Comparison of ENCODE assay signal across 8 cellular contexts in the genomic region with DNA sequence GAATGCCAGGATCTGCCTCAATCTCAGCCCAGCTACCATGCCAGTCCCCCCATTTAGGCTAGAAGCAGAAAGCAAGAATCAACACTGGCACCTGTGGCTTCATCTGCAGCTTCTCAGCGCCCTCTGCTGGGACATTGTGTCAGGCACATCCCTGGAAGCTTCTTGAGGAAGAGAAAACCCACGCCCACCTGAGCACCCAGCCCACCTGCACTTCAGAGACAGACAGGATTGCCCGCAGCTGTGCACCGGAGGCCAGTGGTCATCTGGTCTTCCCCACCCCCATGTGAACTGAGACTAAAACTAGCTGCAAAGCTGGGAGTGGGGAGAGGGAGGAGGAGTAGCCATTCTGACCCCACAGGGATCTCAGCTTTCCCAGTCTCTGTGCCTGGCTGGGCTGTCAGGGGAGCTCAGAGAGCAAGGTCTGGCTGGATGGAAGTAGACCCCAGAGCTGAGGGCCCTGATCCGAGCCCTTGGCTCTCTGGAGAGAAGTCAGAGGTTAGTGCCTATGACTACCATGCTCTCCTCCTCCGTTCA.
DNase-seq lines count a peak whose midpoint lies in the region; ATAC-seq and TF ChIP-seq lines count a peak whose summit lies in the region.

No MANE protein-coding gene starts in this region.

- H3K36me3 ChIP-seq in GM23338 (ENCODE audit: insufficient read depth) = no peaks in the 10 kb centered on the region
- H3K36me3 ChIP-seq in trophoblast cell (ENCODE audit: control insufficient read depth in 1 of 2, insufficient read depth in 2 of 2, low read length in 2 of 2) = no peaks in the 10 kb centered on the region

- no peaks in the 10 kb centered on the region for H3K36me3 Mint-ChIP-seq in GM23338 (ENCODE audit: low read depth)
- H3K36me3 Mint-ChIP-seq in activated T-cell treated with anti-CD3 and anti-CD28 coated beads, Interleukin-2, amount 50 U/mL, for 24 hours (ENCODE audit: low read depth) = no peaks in the 10 kb centered on the region

- no peak overlapping the region for H4K12ac ChIP-seq in trophoblast cell (ENCODE audit: low read depth, low read length)

- 0 out of 2 replicates have a peak overlapping the region, but pooled peaks have one; percentile 43 for H3K4me2 ChIP-seq in GM23338
- H3K4me2 ChIP-seq in trophoblast cell (ENCODE audit: low read length) = no peak overlapping the region

- DNase-seq in COLO829 (ENCODE audit: low spot score) = peak; percentile 42
- peak; percentile 94 for DNase-seq in GM23338 (ENCODE audit: low spot score)
- peak; percentile 86 to 97 for DNase-seq in NCI-H526 (lab: John Stamatoyannopoulos, UW)
- peak; percentile 63 for DNase-seq in activated T-cell treated with anti-CD3 and anti-CD28 coated beads, Interleukin-2, amount 50 U/mL, for 24 hours
- DNase-seq in fibroblast of villous mesenchyme (ENCODE audit: low read depth) = peak; percentile 51
- peak; percentile 19 to 55 for DNase-seq in trophoblast cell

- H3K9ac ChIP-seq in trophoblast cell (ENCODE audit: low read length) = no peak overlapping the region

- WGBS in trophoblast cell (ENCODE audit: extremely low coverage, insufficient coverage, insufficient read length) = no CpG with 5 or more reads among the region's 6 CpGs

- H3K18ac ChIP-seq in trophoblast cell (ENCODE audit: low read length) = no peak overlapping the region

- no peak overlapping the region for H4K8ac ChIP-seq in trophoblast cell (ENCODE audit: low read depth, low read length)

- no peaks in the 10 kb centered on the region for H3K9me3 Mint-ChIP-seq in GM23338
- H3K9me3 Mint-ChIP-seq in activated T-cell treated with anti-CD3 and anti-CD28 coated beads, Interleukin-2, amount 50 U/mL, for 24 hours = no peaks in the 10 kb centered on the region

- H2BK120ac ChIP-seq in trophoblast cell (ENCODE audit: insufficient read depth, low read length, poor library complexity) = no peak overlapping the region

- no peaks in the 10 kb centered on the region for H4K20me1 ChIP-seq in GM23338 (replicated peaks; ENCODE audit: insufficient read depth)

- H3K23ac ChIP-seq in trophoblast cell (ENCODE audit: low read length) = no peak overlapping the region

- H2BK12ac ChIP-seq in trophoblast cell (ENCODE audit: low read length) = no peak overlapping the region

- no peaks in the 10 kb centered on the region for H3K27me3 ChIP-seq in GM23338 (ENCODE audit: insufficient read depth)
- H3K27me3 ChIP-seq in trophoblast cell (ENCODE audit: insufficient read depth, low read length) = no peaks in the 10 kb centered on the region

- no peaks in the 10 kb centered on the region for H3K79me1 ChIP-seq in trophoblast cell (ENCODE audit: low read length)

- H3K79me2 ChIP-seq in GM23338 (replicated peaks; ENCODE audit: insufficient read depth) (no peaks in the 10 kb centered on the region), trophoblast cell (ENCODE audit: control insufficient read depth, insufficient read depth, low read length, poor library complexity) (no peaks in the 10 kb centered on the region)

- no peaks in the 10 kb centered on the region for H3K9me2 ChIP-seq in GM23338 (ENCODE audit: insufficient read depth)

- H3K14ac ChIP-seq in trophoblast cell (ENCODE audit: low read length) = no peak overlapping the region

- H2AFZ ChIP-seq in GM23338 = no peak overlapping the region
- no peak overlapping the region for H2AFZ ChIP-seq in trophoblast cell (ENCODE audit: insufficient read depth, low read length, poor library complexity)

- H3K27ac Mint-ChIP-seq in GM23338 = no peak overlapping the region
- no peak overlapping the region for H3K27ac Mint-ChIP-seq in activated T-cell treated with anti-CD3 and anti-CD28 coated beads, Interleukin-2, amount 50 U/mL, for 24 hours

- TF ChIP-seq CTCF in GM23338 (conservative IDR thresholded peaks at IDR 0.05; ENCODE audit: low read depth in 2 of 2) = peak; percentile 87 to 95
- TF ChIP-seq CTCF in fibroblast of villous mesenchyme (IDR thresholded peaks at IDR 0.05; ENCODE audit: insufficient read depth, low read depth, low read length) = peak; percentile 75

- H3K4ac ChIP-seq in trophoblast cell (ENCODE audit: low read depth, low read length) = no peak overlapping the region

- no peak overlapping the region for H3K4me3 Mint-ChIP-seq in GM23338
- no peak overlapping the region for H3K4me3 Mint-ChIP-seq in activated T-cell treated with anti-CD3 and anti-CD28 coated beads, Interleukin-2, amount 50 U/mL, for 24 hours

- H3K4me3 ChIP-seq in GM23338 = no peak overlapping the region
- H3K4me3 ChIP-seq in fibroblast of villous mesenchyme (ENCODE audit: low read depth, low read length) = no peak overlapping the region
- H3K4me3 ChIP-seq in trophoblast cell (ENCODE audit: low read depth, low read length) = no peak overlapping the region

- H3K4me1 ChIP-seq in GM23338 (ENCODE audit: insufficient read depth) (peaks cover 16% of the 10 kb centered on the region), trophoblast cell (ENCODE audit: control insufficient read depth in 1 of 2, insufficient read depth in 2 of 2, low read length in 2 of 2) (no peaks in the 10 kb centered on the region)

- H3F3A ChIP-seq in GM23338 (replicated peaks; ENCODE audit: low read depth) = no peaks in the 10 kb centered on the region

- no peak overlapping the region for H2AK5ac ChIP-seq in trophoblast cell (ENCODE audit: low read length)

- no peak overlapping the region for H2BK5ac ChIP-seq in trophoblast cell (ENCODE audit: low read depth, low read length, poor library complexity)

- peaks cover 31% of the 10 kb centered on the region for H3K4me1 Mint-ChIP-seq in GM23338
- H3K4me1 Mint-ChIP-seq in activated T-cell treated with anti-CD3 and anti-CD28 coated beads, Interleukin-2, amount 50 U/mL, for 24 hours (ENCODE audit: low read depth) = peaks cover 1% of the 10 kb centered on the region

- H3K27me3 Mint-ChIP-seq in GM23338 (ENCODE audit: insufficient read depth, low read depth, poor library complexity) = peaks cover 10% of the 10 kb centered on the region
- peaks cover 21% of the 10 kb centered on the region for H3K27me3 Mint-ChIP-seq in activated T-cell treated with anti-CD3 and anti-CD28 coated beads, Interleukin-2, amount 50 U/mL, for 24 hours

- no peak overlapping the region for H3K27ac ChIP-seq in GM23338 (ENCODE audit: low read depth)
- H3K27ac ChIP-seq in trophoblast cell (ENCODE audit: low read depth, low read length) = no peak overlapping the region

- peaks cover 2% of the 10 kb centered on the region for H3K9me3 ChIP-seq in trophoblast cell (ENCODE audit: insufficient read depth, low read depth, low read length)

- ATAC-seq in GM23338 = peak; percentile 75
- ATAC-seq in GM19397 (IDR thresholded peaks at IDR 0.05; ENCODE audit: unreplicated experiment) = no peak
- ATAC-seq in GM21515 (IDR thresholded peaks at IDR 0.05; ENCODE audit: unreplicated experiment) = no peak

- H4K91ac ChIP-seq in trophoblast cell (ENCODE audit: low read depth, low read length) = no peak overlapping the region

TF ChIP-seq in GM23338, 12 proteins besides CTCF, POLR2A, EP300 and RAD21:
- TF ChIP-seq JUNB (IDR thresholded peaks at IDR 0.05; ENCODE audit: unreplicated experiment) (no peak), CREB1 (CRISPR knock-in tag; IDR thresholded peaks at IDR 0.05; ENCODE audit: low read depth) (no peak), EZH2 (IDR thresholded peaks at IDR 0.05; ENCODE audit: low read depth, unreplicated experiment) (no peak), POLR2AphosphoS5 (IDR thresholded peaks at IDR 0.05; ENCODE audit: low read depth) (no peak)

Comparison
In these comparisons a context has a peak if more than half of its experiments do, and no peak if none do; other contexts are left out.
1. DNase-seq: peak in every context shown above with its lines; median percentile 94 in GM23338; 92 in NCI-H526; 63 in activated T-cell treated with anti-CD3 and anti-CD28 coated beads, Interleukin-2, amount 50 U/mL, for 24 hours; 51 in fibroblast of villous mesenchyme; 42 in COLO829; 37 in trophoblast cell.